2 cellular contexts compared by ENCODE assay signal in genomic region chr12:110575326-110575725, GRCh38.
TF ChIP-seq lines count a peak whose summit lies in the region.

No MANE protein-coding gene starts in this region.

TF ChIP-seq in liver, 16 proteins besides CTCF, POLR2A, EP300 and RAD21 (continued from another document):
- TF ChIP-seq YY1 (IDR thresholded peaks at IDR 0.05) = peak; percentile 74
- peak; percentile 89 for TF ChIP-seq SP1 (IDR thresholded peaks at IDR 0.05)
- no peak for TF ChIP-seq FOXA1 (IDR thresholded peaks at IDR 0.05)
- TF ChIP-seq NR2F2 (IDR thresholded peaks at IDR 0.05) = peak; percentile 97
- peak; percentile 99 for TF ChIP-seq HNF4A (conservative IDR thresholded peaks at IDR 0.05)
- peak in 1 of 2 donors; percentile 7 for TF ChIP-seq EGR1 (IDR thresholded peaks at IDR 0.05; ENCODE audit: low read depth in 2 of 2)
- TF ChIP-seq FOXA2 (IDR thresholded peaks at IDR 0.05) = no peak
- peak; percentile 68 for TF ChIP-seq ATF3 (IDR thresholded peaks at IDR 0.05)
- TF ChIP-seq ZBTB33 (IDR thresholded peaks at IDR 0.05) = peak; percentile 72
- peak; percentile 99 for TF ChIP-seq HNF4G (IDR thresholded peaks at IDR 0.05)
- TF ChIP-seq JUND (IDR thresholded peaks at IDR 0.05) = peak; percentile 41 to 76
- TF ChIP-seq TAF1 (conservative IDR thresholded peaks at IDR 0.05) = peak; percentile 10
- TF ChIP-seq REST (IDR thresholded peaks at IDR 0.05) = peak; percentile 33

TF ChIP-seq in SK-N-SH, 30 proteins besides CTCF, POLR2A, EP300 and RAD21 (continued from another document):
- TF ChIP-seq MEF2A (IDR thresholded peaks at IDR 0.05; ENCODE audit: borderline replicate concordance, low read depth) = no peak
- no peak for TF ChIP-seq JUND (IDR thresholded peaks at IDR 0.05)
- TF ChIP-seq PBX3 (IDR thresholded peaks at IDR 0.05) = no peak
